Comparison of ENCODE assay signal across 8 cellular contexts in genomic region chr7:100081535-100082102, GRCh38. TPM values are rescaled to one million over a fixed set of nuclear protein-coding genes. Genes with fewer than 3 reads are reported as not detected.
DNase-seq lines count a peak whose midpoint lies in the region; ATAC-seq and TF ChIP-seq lines count a peak whose summit lies in the region.

Gene ZNF3 (minus strand): TSS chr7:100081723. CDS start chr7:100077357, 4,366 bp downstream.

- H3K9me3 ChIP-seq in hepatocyte (ENCODE audit: low read depth) = no peaks in the 10 kb centered on the region

- ATAC-seq in GM18511 (IDR thresholded peaks at IDR 0.05; ENCODE audit: unreplicated experiment) (peak; percentile 87), HG03039 (IDR thresholded peaks at IDR 0.05; ENCODE audit: unreplicated experiment) (peak; percentile 78)

- peaks cover 7% of the 10 kb centered on the region for H3K36me3 ChIP-seq in hepatocyte (replicated peaks; ENCODE audit: insufficient read depth, low read depth)

- no peaks in the 10 kb centered on the region for H3K9me2 ChIP-seq in hepatocyte (replicated peaks; ENCODE audit: insufficient read depth)

- H4K20me1 ChIP-seq in hepatocyte (ENCODE audit: insufficient read depth, poor library complexity, severe bottlenecking) = peaks cover 17% of the 10 kb centered on the region

- H2AFZ ChIP-seq in hepatocyte = peak within 1 kb of the TSS; percentile 37

- peak within 1 kb of the TSS; percentile 88 for H3K27ac ChIP-seq in 22Rv1
- H3K27ac ChIP-seq in hepatocyte = peak within 1 kb of the TSS; percentile 92

- H3K27me3 ChIP-seq in hepatocyte = no peaks in the 10 kb centered on the region

- H3K4me1 ChIP-seq in hepatocyte (ENCODE audit: insufficient read depth) = peaks cover 35% of the 10 kb centered on the region

- H3K79me2 ChIP-seq in hepatocyte = peaks cover 48% of the 10 kb centered on the region

- under 1% methylated on average over 45 of the region's 55 CpGs for WGBS in hepatocyte (ENCODE audit: low lambda C conversion rate, missing lambda C conversion rate)

- peak; percentile 99 for DNase-seq in NCI-H2081 (lab: John Stamatoyannopoulos, UW)
- peak; percentile 91 for DNase-seq in T1000 (lab: John Stamatoyannopoulos, UW)
- peak; percentile 100 for DNase-seq in astrocyte of the hippocampus (ENCODE audit: low read depth, low spot score)
- peak; percentile 99 for DNase-seq in hepatocyte (ENCODE audit: low spot score)
- DNase-seq in renal cortical epithelial cell (ENCODE audit: low read depth) = peak; percentile 95

- peak; percentile 100 for TF ChIP-seq CTCF in 22Rv1 (IDR thresholded peaks at IDR 0.05)
- peak; percentile 99 for TF ChIP-seq CTCF in hepatocyte (IDR thresholded peaks at IDR 0.05; ENCODE audit: poor library complexity)

- peak within 1 kb of the TSS; percentile 77 for H3K4me3 ChIP-seq in hepatocyte

- H3K4me2 ChIP-seq in hepatocyte = peak within 1 kb of the TSS; percentile 90

RNA-seq across cellular contexts. Expression of gene ZNF3, which starts in this region (rescaled TPM):
- 30.1 and 35.6 TPM in 2 replicates for total RNA-seq in hepatocyte
- 20.7 and 28.3 TPM in 2 replicates for polyA plus RNA-seq in hepatocyte
- total RNA-seq in renal cortical epithelial cell = 35.4 and 37.0 TPM in 2 replicates

Comparison
In these comparisons a context has a peak if more than half of its experiments do, and no peak if none do; other contexts are left out.
1. Peak in every context shown above with its lines: DNase-seq, ATAC-seq, H3K4me3 ChIP-seq and H3K27ac ChIP-seq.